1 cellular context compared by ENCODE assay signal in the genomic region with DNA sequence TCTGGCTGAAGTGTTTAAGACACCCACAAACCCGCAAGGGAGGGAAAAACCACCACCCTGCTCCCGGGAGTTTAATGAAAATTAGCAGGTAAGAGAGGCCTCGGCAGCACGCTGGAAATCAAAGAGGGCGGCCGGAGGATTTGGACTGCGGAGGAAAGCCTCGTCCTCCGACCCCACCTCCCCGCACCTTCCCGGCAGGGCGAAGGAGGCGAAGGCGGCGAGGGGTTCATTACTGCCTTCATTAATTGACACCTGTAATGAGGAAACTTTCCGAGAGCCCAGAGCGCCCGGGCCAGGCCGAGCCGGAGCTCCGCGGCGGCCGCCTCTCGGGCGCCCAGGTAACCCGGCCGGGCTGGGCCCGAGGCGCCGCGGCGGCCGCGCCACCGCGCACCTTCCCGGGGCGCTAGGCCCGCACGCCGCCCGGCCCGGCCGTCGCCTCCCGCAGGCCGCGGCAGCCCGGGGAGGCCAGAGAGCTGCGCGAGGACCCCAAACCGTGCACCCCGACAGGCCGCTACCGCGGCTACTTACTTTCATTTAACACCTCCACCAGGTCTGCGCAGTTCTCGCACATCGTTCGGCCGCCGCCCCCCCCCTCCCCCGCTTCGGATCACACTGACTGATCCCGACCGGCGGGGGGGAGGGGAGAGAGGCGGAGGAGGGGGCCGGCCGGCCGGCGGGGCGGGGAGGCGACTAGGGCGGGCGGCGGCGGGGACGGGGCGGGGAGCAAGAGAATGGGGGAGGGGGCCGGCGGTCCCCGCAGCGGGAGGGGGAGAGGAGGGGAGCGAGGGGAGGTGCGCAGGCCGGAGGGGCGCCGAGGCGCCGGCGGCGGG.
TF ChIP-seq lines count a peak whose summit lies in the region.

No MANE protein-coding gene starts in this region.

TF ChIP-seq in HepG2, 621 proteins besides CTCF, POLR2A, EP300 and RAD21 (continued from another document and continues in another):
- TF ChIP-seq HOXA7 (CRISPR knock-in tag; IDR thresholded peaks at IDR 0.05) (no peak), ZNF224 (CRISPR knock-in tag; IDR thresholded peaks at IDR 0.05) (no peak), ZNF672 (CRISPR knock-in tag; IDR thresholded peaks at IDR 0.05) (no peak), RCOR2 (CRISPR knock-in tag; IDR thresholded peaks at IDR 0.05) (no peak), ZNF773 (CRISPR knock-in tag; IDR thresholded peaks at IDR 0.05; ENCODE audit: borderline replicate concordance) (peak; percentile 60; the same call in 1 of the 2 replicates), ETV5 (CRISPR knock-in tag; IDR thresholded peaks at IDR 0.05; ENCODE audit: borderline replicate concordance) (no peak), ZFX (CRISPR knock-in tag; IDR thresholded peaks at IDR 0.05; ENCODE audit: low read depth) (peak; percentile 70), SIX1 (CRISPR knock-in tag; IDR thresholded peaks at IDR 0.05; ENCODE audit: borderline replicate concordance) (no peak), ZSCAN30 (CRISPR knock-in tag; IDR thresholded peaks at IDR 0.05) (no peak), KAT8 (CRISPR knock-in tag; IDR thresholded peaks at IDR 0.05) (peak; percentile 25; the same call in 1 of the 2 replicates), ZNF709 (CRISPR knock-in tag; IDR thresholded peaks at IDR 0.05) (peak; percentile 3; the same call in 1 of the 2 replicates), ZNF354B (CRISPR knock-in tag; IDR thresholded peaks at IDR 0.05) (no peak), ZFP36L2 (CRISPR knock-in tag; IDR thresholded peaks at IDR 0.05) (no peak), RFXANK (CRISPR knock-in tag; IDR thresholded peaks at IDR 0.05) (no peak), BCL6 (CRISPR knock-in tag; IDR thresholded peaks at IDR 0.05) (no peak), ZNF577 (CRISPR knock-in tag; IDR thresholded peaks at IDR 0.05; ENCODE audit: borderline replicate concordance, low read depth) (no peak), ZBTB7B (CRISPR knock-in tag; IDR thresholded peaks at IDR 0.05) (0 out of 2 replicates have a peak, but pooled peaks have one; percentile 6), ZNF138 (CRISPR knock-in tag; IDR thresholded peaks at IDR 0.05; ENCODE audit: low read depth) (0 out of 2 replicates have a peak, but pooled peaks have one; percentile 34), ZNF780A (CRISPR knock-in tag; IDR thresholded peaks at IDR 0.05) (no peak), ATRX (CRISPR knock-in tag; IDR thresholded peaks at IDR 0.05; ENCODE audit: borderline replicate concordance) (no peak), ZBTB3 (CRISPR knock-in tag; IDR thresholded peaks at IDR 0.05; ENCODE audit: borderline replicate concordance, low read depth) (no peak), BORCS8-MEF2B (CRISPR knock-in tag; IDR thresholded peaks at IDR 0.05) (no peak; the same call in 1 of the 2 replicates), NFATC3 (CRISPR knock-in tag; IDR thresholded peaks at IDR 0.05) (no peak), ZNF232 (CRISPR knock-in tag; IDR thresholded peaks at IDR 0.05; ENCODE audit: borderline replicate concordance) (peak; percentile 48; the same call in 1 of the 2 replicates), ZNF790 (CRISPR knock-in tag; IDR thresholded peaks at IDR 0.05; ENCODE audit: borderline replicate concordance) (0 out of 2 replicates have a peak, but pooled peaks have one; percentile 65), FOXO1 (CRISPR knock-in tag; IDR thresholded peaks at IDR 0.05) (no peak), ZNF552 (CRISPR knock-in tag; IDR thresholded peaks at IDR 0.05; ENCODE audit: borderline replicate concordance) (no peak), ZBTB1 (CRISPR knock-in tag; IDR thresholded peaks at IDR 0.05; ENCODE audit: borderline replicate concordance) (no peak), SMARCE1 (IDR thresholded peaks at IDR 0.05; ENCODE audit: borderline replicate concordance) (no peak), ZNF674 (CRISPR knock-in tag; IDR thresholded peaks at IDR 0.05; ENCODE audit: low read depth) (no peak), PCBP1 (IDR thresholded peaks at IDR 0.05; ENCODE audit: borderline replicate concordance, low read depth, low read length) (no peak), GATAD1 (CRISPR knock-in tag; IDR thresholded peaks at IDR 0.05) (no peak), ZNF788 (CRISPR knock-in tag; IDR thresholded peaks at IDR 0.05; ENCODE audit: borderline replicate concordance) (no peak), ZBTB20 (CRISPR knock-in tag; IDR thresholded peaks at IDR 0.05; ENCODE audit: borderline replicate concordance, low read depth) (no peak), CEBPB (IDR thresholded peaks at IDR 0.05; ENCODE audit: borderline replicate concordance, low read depth, low read length) (no peak), XRCC5 (optimal IDR thresholded peaks at IDR 0.05; ENCODE audit: low read length) (peak; percentile 30), TCF7L2 (IDR thresholded peaks at IDR 0.05; ENCODE audit: low read depth, low read length) (no peak), PLRG1 (conservative IDR thresholded peaks at IDR 0.05) (no peak), ZNF556 (CRISPR knock-in tag; IDR thresholded peaks at IDR 0.05; ENCODE audit: borderline replicate concordance) (no peak), POGZ (CRISPR knock-in tag; IDR thresholded peaks at IDR 0.05) (0 out of 2 replicates have a peak, but pooled peaks have one; percentile 1)
- TF ChIP-seq, protein P1, sequence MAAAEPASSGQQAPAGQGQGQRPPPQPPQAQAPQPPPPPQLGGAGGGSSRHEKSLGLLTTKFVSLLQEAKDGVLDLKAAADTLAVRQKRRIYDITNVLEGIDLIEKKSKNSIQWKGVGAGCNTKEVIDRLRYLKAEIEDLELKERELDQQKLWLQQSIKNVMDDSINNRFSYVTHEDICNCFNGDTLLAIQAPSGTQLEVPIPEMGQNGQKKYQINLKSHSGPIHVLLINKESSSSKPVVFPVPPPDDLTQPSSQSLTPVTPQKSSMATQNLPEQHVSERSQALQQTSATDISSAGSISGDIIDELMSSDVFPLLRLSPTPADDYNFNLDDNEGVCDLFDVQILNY (CRISPR knock-in tag; conservative IDR thresholded peaks at IDR 0.05): no peak
- TF ChIP-seq, protein P2, sequence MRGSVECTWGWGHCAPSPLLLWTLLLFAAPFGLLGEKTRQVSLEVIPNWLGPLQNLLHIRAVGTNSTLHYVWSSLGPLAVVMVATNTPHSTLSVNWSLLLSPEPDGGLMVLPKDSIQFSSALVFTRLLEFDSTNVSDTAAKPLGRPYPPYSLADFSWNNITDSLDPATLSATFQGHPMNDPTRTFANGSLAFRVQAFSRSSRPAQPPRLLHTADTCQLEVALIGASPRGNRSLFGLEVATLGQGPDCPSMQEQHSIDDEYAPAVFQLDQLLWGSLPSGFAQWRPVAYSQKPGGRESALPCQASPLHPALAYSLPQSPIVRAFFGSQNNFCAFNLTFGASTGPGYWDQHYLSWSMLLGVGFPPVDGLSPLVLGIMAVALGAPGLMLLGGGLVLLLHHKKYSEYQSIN (CRISPR knock-in tag; IDR thresholded peaks at IDR 0.05; ENCODE audit: borderline replicate concordance): no peak
- TF ChIP-seq, protein P3, sequence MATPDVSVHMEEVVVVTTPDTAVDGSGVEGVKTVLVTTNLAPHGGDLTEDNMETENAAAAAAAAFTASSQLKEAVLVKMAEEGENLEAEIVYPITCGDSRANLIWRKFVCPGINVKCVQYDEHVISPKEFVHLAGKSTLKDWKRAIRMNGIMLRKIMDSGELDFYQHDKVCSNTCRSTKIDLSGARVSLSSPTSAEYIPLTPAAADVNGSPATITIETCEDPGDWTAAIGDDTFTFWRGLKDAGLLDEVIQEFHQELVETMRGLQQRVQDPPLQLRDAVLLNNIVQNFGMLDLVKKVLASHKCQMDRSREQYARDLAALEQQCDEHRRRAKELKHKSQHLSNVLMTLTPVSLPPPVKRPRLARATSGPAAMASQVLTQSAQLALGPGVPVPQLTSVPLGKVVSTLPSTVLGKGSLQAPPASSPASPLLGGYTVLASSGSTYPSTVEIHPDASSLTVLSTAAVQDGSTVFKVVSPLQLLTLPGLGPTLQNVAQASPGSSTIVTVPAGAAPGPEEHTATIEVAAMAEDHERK (CRISPR knock-in tag; IDR thresholded peaks at IDR 0.05; ENCODE audit: low read depth): no peak
- TF ChIP-seq, protein P4, sequence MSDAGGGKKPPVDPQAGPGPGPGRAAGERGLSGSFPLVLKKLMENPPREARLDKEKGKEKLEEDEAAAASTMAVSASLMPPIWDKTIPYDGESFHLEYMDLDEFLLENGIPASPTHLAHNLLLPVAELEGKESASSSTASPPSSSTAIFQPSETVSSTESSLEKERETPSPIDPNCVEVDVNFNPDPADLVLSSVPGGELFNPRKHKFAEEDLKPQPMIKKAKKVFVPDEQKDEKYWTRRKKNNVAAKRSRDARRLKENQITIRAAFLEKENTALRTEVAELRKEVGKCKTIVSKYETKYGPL (CRISPR knock-in tag; IDR thresholded peaks at IDR 0.05): no peak
- TF ChIP-seq, protein P5, sequence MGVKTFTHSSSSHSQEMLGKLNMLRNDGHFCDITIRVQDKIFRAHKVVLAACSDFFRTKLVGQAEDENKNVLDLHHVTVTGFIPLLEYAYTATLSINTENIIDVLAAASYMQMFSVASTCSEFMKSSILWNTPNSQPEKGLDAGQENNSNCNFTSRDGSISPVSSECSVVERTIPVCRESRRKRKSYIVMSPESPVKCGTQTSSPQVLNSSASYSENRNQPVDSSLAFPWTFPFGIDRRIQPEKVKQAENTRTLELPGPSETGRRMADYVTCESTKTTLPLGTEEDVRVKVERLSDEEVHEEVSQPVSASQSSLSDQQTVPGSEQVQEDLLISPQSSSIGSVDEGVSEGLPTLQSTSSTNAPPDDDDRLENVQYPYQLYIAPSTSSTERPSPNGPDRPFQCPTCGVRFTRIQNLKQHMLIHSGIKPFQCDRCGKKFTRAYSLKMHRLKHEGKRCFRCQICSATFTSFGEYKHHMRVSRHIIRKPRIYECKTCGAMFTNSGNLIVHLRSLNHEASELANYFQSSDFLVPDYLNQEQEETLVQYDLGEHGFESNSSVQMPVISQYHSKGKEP (CRISPR knock-in tag; IDR thresholded peaks at IDR 0.05): no peak
- TF ChIP-seq, protein P6, sequence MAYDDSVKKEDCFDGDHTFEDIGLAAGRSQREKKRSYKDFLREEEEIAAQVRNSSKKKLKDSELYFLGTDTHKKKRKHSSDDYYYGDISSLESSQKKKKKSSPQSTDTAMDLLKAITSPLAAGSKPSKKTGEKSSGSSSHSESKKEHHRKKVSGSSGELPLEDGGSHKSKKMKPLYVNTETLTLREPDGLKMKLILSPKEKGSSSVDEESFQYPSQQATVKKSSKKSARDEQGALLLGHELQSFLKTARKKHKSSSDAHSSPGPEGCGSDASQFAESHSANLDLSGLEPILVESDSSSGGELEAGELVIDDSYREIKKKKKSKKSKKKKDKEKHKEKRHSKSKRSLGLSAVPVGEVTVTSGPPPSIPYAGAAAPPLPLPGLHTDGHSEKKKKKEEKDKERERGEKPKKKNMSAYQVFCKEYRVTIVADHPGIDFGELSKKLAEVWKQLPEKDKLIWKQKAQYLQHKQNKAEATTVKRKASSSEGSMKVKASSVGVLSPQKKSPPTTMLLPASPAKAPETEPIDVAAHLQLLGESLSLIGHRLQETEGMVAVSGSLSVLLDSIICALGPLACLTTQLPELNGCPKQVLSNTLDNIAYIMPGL (CRISPR knock-in tag; IDR thresholded peaks at IDR 0.05; ENCODE audit: borderline replicate concordance in 1 of 2, low read depth in 1 of 2): peak; percentile 59 to 64; a peak in 2 of 4 replicates
- TF ChIP-seq, protein P7, sequence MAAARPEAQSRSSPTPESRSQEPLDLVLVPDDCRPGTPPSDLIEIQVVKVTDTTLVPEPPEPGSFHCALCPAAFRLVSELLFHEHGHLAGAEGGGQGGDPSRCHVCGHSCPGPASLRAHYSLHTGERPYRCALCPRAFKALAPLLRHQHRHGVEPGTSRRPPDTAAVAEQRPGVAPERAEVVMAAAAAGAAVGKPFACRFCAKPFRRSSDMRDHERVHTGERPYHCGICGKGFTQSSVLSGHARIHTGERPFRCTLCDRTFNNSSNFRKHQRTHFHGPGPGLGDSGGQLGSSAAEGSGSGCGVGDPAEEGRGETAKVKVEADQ (CRISPR knock-in tag; IDR thresholded peaks at IDR 0.05; ENCODE audit: borderline replicate concordance): no peak
- TF ChIP-seq, protein P8, sequence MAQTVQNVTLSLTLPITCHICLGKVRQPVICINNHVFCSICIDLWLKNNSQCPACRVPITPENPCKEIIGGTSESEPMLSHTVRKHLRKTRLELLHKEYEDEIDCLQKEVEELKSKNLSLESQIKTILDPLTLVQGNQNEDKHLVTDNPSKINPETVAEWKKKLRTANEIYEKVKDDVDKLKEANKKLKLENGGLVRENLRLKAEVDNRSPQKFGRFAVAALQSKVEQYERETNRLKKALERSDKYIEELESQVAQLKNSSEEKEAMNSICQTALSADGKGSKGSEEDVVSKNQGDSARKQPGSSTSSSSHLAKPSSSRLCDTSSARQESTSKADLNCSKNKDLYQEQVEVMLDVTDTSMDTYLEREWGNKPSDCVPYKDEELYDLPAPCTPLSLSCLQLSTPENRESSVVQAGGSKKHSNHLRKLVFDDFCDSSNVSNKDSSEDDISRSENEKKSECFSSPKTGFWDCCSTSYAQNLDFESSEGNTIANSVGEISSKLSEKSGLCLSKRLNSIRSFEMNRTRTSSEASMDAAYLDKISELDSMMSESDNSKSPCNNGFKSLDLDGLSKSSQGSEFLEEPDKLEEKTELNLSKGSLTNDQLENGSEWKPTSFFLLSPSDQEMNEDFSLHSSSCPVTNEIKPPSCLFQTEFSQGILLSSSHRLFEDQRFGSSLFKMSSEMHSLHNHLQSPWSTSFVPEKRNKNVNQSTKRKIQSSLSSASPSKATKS (CRISPR knock-in tag; IDR thresholded peaks at IDR 0.05): no peak
- TF ChIP-seq, protein P9, sequence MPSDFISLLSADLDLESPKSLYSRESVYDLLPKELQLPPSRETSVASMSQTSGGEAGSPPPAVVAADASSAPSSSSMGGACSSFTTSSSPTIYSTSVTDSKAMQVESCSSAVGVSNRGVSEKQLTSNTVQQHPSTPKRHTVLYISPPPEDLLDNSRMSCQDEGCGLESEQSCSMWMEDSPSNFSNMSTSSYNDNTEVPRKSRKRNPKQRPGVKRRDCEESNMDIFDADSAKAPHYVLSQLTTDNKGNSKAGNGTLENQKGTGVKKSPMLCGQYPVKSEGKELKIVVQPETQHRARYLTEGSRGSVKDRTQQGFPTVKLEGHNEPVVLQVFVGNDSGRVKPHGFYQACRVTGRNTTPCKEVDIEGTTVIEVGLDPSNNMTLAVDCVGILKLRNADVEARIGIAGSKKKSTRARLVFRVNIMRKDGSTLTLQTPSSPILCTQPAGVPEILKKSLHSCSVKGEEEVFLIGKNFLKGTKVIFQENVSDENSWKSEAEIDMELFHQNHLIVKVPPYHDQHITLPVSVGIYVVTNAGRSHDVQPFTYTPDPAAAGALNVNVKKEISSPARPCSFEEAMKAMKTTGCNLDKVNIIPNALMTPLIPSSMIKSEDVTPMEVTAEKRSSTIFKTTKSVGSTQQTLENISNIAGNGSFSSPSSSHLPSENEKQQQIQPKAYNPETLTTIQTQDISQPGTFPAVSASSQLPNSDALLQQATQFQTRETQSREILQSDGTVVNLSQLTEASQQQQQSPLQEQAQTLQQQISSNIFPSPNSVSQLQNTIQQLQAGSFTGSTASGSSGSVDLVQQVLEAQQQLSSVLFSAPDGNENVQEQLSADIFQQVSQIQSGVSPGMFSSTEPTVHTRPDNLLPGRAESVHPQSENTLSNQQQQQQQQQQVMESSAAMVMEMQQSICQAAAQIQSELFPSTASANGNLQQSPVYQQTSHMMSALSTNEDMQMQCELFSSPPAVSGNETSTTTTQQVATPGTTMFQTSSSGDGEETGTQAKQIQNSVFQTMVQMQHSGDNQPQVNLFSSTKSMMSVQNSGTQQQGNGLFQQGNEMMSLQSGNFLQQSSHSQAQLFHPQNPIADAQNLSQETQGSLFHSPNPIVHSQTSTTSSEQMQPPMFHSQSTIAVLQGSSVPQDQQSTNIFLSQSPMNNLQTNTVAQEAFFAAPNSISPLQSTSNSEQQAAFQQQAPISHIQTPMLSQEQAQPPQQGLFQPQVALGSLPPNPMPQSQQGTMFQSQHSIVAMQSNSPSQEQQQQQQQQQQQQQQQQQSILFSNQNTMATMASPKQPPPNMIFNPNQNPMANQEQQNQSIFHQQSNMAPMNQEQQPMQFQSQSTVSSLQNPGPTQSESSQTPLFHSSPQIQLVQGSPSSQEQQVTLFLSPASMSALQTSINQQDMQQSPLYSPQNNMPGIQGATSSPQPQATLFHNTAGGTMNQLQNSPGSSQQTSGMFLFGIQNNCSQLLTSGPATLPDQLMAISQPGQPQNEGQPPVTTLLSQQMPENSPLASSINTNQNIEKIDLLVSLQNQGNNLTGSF (CRISPR knock-in tag; IDR thresholded peaks at IDR 0.05): no peak
